34 cellular contexts compared by ENCODE assay signal in the genomic region with DNA sequence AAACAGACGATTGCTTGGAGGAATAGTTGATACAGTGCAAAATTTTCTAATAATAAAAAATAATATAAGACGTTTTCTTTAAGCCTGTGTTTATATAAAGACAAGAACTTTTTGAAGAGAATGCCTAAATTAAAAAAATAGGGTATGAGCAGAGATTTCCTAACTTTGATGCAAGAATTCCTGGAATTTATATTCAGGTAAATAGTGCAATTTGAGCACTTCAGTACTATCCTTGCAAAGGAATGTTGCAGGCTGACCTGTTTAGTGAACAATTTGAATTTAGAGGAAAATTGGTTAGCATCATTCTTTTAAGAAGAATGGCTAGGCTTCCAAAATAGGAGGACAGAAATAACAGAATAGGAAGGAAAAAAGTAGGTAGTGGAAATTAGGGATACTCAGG.
"Had no signal": no experiment of that assay in that cellular context is flagged by ENCODE, and none has a peak within 500 bp of the region (broad histone marks: within the 10 kb centered on the region; RNA-seq: fewer than 3 reads in every experiment).

No MANE protein-coding gene starts in this region.

- H3K4me1 ChIP-seq: adrenal gland, body of pancreas, breast epithelium had no signal

- H3K36me3 ChIP-seq: adrenal gland, brain microvascular endothelial cell had no signal

- H3K9me3 Mint-ChIP-seq: activated CD4-positive, alpha-beta memory T cell treated with anti-CD3 and anti-CD28 coated beads for 36 hours; activated CD4-positive, alpha-beta T cell treated with anti-CD3 and anti-CD28 coated beads, Interleukin-2, amount 10 ng/mL, durations not matched to agents 24 days and 14 days; activated CD8-positive, alpha-beta T cell treated with anti-CD3 and anti-CD28 coated beads for 36 hours; activated naive CD4-positive, alpha-beta T cell treated with anti-CD3 and anti-CD28 coated beads for 36 hours; activated naive CD8-positive, alpha-beta T cell treated with anti-CD3 and anti-CD28 coated beads for 36 hours; activated T-cell treated with anti-CD3 and anti-CD28 coated beads, Interleukin-2, amount 50 U/mL, for 4 hours; activated T-helper 1 cell treated with anti-CD3 and anti-CD28 coated beads, Interleukin-12 subunit alpha, Interleukin-12 subunit beta, Interleukin-2, Interleukin-4 antibody, amounts not matched to agents 30 ng/mL and 10 ng/mL and 1 ng/mL, durations not matched to agents 14 hours and 24 hours and 36 hours; activated T-helper 17 cell treated with anti-CD3 and anti-CD28 coated beads, Interleukin-2, amount 50 U/mL, for 72 hours had no signal

- H3K4me3 Mint-ChIP-seq: activated B cell treated with CpG ODN at 0.5 μM for 24 hours; activated CD4-positive, alpha-beta memory T cell treated with anti-CD3 and anti-CD28 coated beads for 36 hours; activated CD4-positive, alpha-beta T cell treated with anti-CD3 and anti-CD28 coated beads, Interleukin-2, amount 10 ng/mL, durations not matched to agents 24 days and 14 days; activated CD8-positive, alpha-beta T cell treated with anti-CD3 and anti-CD28 coated beads for 36 hours; activated naive CD4-positive, alpha-beta T cell treated with anti-CD3 and anti-CD28 coated beads for 36 hours; activated naive CD8-positive, alpha-beta T cell treated with anti-CD3 and anti-CD28 coated beads for 36 hours; activated T-cell treated with anti-CD3 and anti-CD28 coated beads, Interleukin-2, amount 50 U/mL, for 4 hours; activated T-cell treated with anti-CD3 and anti-CD28 coated beads, Interleukin-2, amount 50 U/mL, for 72 hours; activated T-helper 1 cell treated with anti-CD3 and anti-CD28 coated beads, Interleukin-12 subunit alpha, Interleukin-12 subunit beta, Interleukin-2, Interleukin-4 antibody, amounts not matched to agents 30 ng/mL and 10 ng/mL and 1 ng/mL, durations not matched to agents 14 hours and 24 hours and 36 hours; activated T-helper 17 cell treated with anti-CD3 and anti-CD28 coated beads, Interleukin-2, amount 50 U/mL, for 72 hours; T-helper 1 cell treated with Interleukin-12 subunit alpha and Interleukin-12 subunit beta and Interleukin-4 antibody, amounts not matched to agents 30 μg/mL and 1 μg/mL, for 36 hours; T-helper 2 cell treated with Interferon-gamma antibody and Interleukin-4, amounts not matched to agents 5 μg/mL and 100 μg/mL, for 36 hours had no signal

- ATAC-seq: activated CD8-positive, alpha-beta T cell treated with anti-CD3 and anti-CD28 coated beads for 36 hours; activated naive CD4-positive, alpha-beta T cell treated with anti-CD3 and anti-CD28 coated beads, Interleukin-2, amount 50 U/mL, for 72 hours; activated T-cell treated with anti-CD3 and anti-CD28 coated beads, Interleukin-2, amount 50 U/mL, for 4 hours; activated T-cell treated with anti-CD3 and anti-CD28 coated beads, Interleukin-2, amount 50 U/mL, for 72 hours; activated T-helper 17 cell treated with anti-CD3 and anti-CD28 coated beads, Interleukin-2, amount 50 U/mL, for 72 hours; body of pancreas had no signal

- H3K27ac Mint-ChIP-seq: activated B cell treated with CpG ODN at 0.5 μM for 24 hours; activated CD4-positive, alpha-beta memory T cell treated with anti-CD3 and anti-CD28 coated beads for 36 hours; activated CD4-positive, alpha-beta T cell treated with anti-CD3 and anti-CD28 coated beads, Interleukin-2, amount 10 ng/mL, durations not matched to agents 24 days and 14 days; activated CD8-positive, alpha-beta T cell treated with anti-CD3 and anti-CD28 coated beads for 36 hours; activated naive CD4-positive, alpha-beta T cell treated with anti-CD3 and anti-CD28 coated beads for 36 hours; activated naive CD4-positive, alpha-beta T cell treated with anti-CD3 and anti-CD28 coated beads, Interleukin-2, amount 50 U/mL, for 72 hours; activated naive CD8-positive, alpha-beta T cell treated with anti-CD3 and anti-CD28 coated beads for 36 hours; activated T-cell treated with anti-CD3 and anti-CD28 coated beads, Interleukin-2, amount 50 U/mL, for 72 hours; activated T-helper 1 cell treated with anti-CD3 and anti-CD28 coated beads, Interleukin-12 subunit alpha, Interleukin-12 subunit beta, Interleukin-2, Interleukin-4 antibody, amounts not matched to agents 30 ng/mL and 10 ng/mL and 1 ng/mL, durations not matched to agents 14 hours and 24 hours and 36 hours; activated T-helper 17 cell treated with anti-CD3 and anti-CD28 coated beads, Interleukin-2, amount 50 U/mL, for 72 hours; T-helper 1 cell treated with Interleukin-12 subunit alpha and Interleukin-12 subunit beta and Interleukin-4 antibody, amounts not matched to agents 30 μg/mL and 1 μg/mL, for 36 hours; T-helper 2 cell treated with Interferon-gamma antibody and Interleukin-4, amounts not matched to agents 5 μg/mL and 100 μg/mL, for 36 hours had no signal

- H3K4me1 Mint-ChIP-seq: activated B cell treated with CpG ODN at 0.5 μM for 24 hours; activated CD4-positive, alpha-beta T cell treated with anti-CD3 and anti-CD28 coated beads, Interleukin-2, amount 10 ng/mL, durations not matched to agents 24 days and 14 days; activated naive CD8-positive, alpha-beta T cell treated with anti-CD3 and anti-CD28 coated beads for 36 hours; activated T-helper 17 cell treated with anti-CD3 and anti-CD28 coated beads, Interleukin-2, amount 50 U/mL, for 72 hours had no signal

- H3K9me3 ChIP-seq: adrenal gland, body of pancreas, breast epithelium had no signal

- H3K36me3 Mint-ChIP-seq: activated CD4-positive, alpha-beta memory T cell treated with anti-CD3 and anti-CD28 coated beads for 36 hours; activated naive CD4-positive, alpha-beta T cell treated with anti-CD3 and anti-CD28 coated beads, Interleukin-2, amount 50 U/mL, for 72 hours; activated naive CD8-positive, alpha-beta T cell treated with anti-CD3 and anti-CD28 coated beads for 36 hours had no signal

- H3K27me3 Mint-ChIP-seq: activated B cell treated with CpG ODN at 0.5 μM for 24 hours; activated CD4-positive, alpha-beta memory T cell treated with anti-CD3 and anti-CD28 coated beads for 36 hours; activated CD4-positive, alpha-beta T cell treated with anti-CD3 and anti-CD28 coated beads, Interleukin-2, amount 10 ng/mL, durations not matched to agents 24 days and 14 days; activated CD8-positive, alpha-beta T cell treated with anti-CD3 and anti-CD28 coated beads for 36 hours; activated naive CD8-positive, alpha-beta T cell treated with anti-CD3 and anti-CD28 coated beads for 36 hours; activated T-helper 17 cell treated with anti-CD3 and anti-CD28 coated beads, Interleukin-2, amount 50 U/mL, for 72 hours had no signal

- H3K27ac ChIP-seq: adrenal gland, body of pancreas, brain microvascular endothelial cell, breast epithelium, VCaP had no signal

- H3K4me3 ChIP-seq: adrenal gland, body of pancreas, breast epithelium had no signal

- DNase-seq: activated B cell treated with CpG ODN at 0.5 μM for 24 hours; activated CD4-positive, alpha-beta memory T cell treated with anti-CD3 and anti-CD28 coated beads for 36 hours; activated CD4-positive, alpha-beta T cell treated with anti-CD3 and anti-CD28 coated beads for 4 hours; activated CD4-positive, alpha-beta T cell treated with anti-CD3 and anti-CD28 coated beads, Interleukin-2, amount 10 ng/mL, durations not matched to agents 24 days and 14 days; activated CD4-positive, alpha-beta T cell treated with anti-CD3 and anti-CD28 coated beads, Interleukin-2, amount 50 U/mL, for 1 hour; activated CD4-positive, alpha-beta T cell treated with anti-CD3 and anti-CD28 coated beads, Interleukin-2, amount 50 U/mL, for 4 hours; activated CD4-positive, CD25-positive, alpha-beta regulatory T cell treated with anti-CD3 and anti-CD28 coated beads, Interleukin-2, amount 50 U/mL, for 72 hours; activated CD8-positive, alpha-beta memory T cell treated with anti-CD3 and anti-CD28 coated beads, Interleukin-2, amount 50 U/mL, for 4 hours; activated CD8-positive, alpha-beta T cell treated with anti-CD3 and anti-CD28 coated beads for 36 hours; activated effector memory CD4-positive, alpha-beta T cell treated with anti-CD3 and anti-CD28 coated beads, Interleukin-2, amount 50 U/mL, for 16 hours; activated gamma-delta T cell treated with Interleukin-2 at 50 U/mL for 16 hours; activated naive CD4-positive, alpha-beta T cell; activated naive CD4-positive, alpha-beta T cell treated with anti-CD3 and anti-CD28 coated beads for 36 hours; activated naive CD4-positive, alpha-beta T cell treated with anti-CD3 and anti-CD28 coated beads, Interleukin-2, amount 50 U/mL, for 16 hours; activated naive CD8-positive, alpha-beta T cell treated with anti-CD3 and anti-CD28 coated beads for 36 hours; activated T-cell treated with anti-CD3 and anti-CD28 coated beads for 4 hours; activated T-cell treated with anti-CD3 and anti-CD28 coated beads, Interleukin-2, amount 50 U/mL, for 1 hour; activated T-cell treated with anti-CD3 and anti-CD28 coated beads, Interleukin-2, amount 50 U/mL, for 4 hours; activated T-cell treated with anti-CD3 and anti-CD28 coated beads, Interleukin-2, amount 50 U/mL, for 72 hours; adrenal gland; amniotic stem cell; aorta; body of pancreas; brain microvascular endothelial cell; central memory CD4-positive, alpha-beta T cell; T-helper 2 cell; T-helper 9 cell had no signal

- H3K27me3 ChIP-seq: body of pancreas, brain microvascular endothelial cell, breast epithelium had no signal
